ENCODE assay signal across 1 cellular context in the genomic region with DNA sequence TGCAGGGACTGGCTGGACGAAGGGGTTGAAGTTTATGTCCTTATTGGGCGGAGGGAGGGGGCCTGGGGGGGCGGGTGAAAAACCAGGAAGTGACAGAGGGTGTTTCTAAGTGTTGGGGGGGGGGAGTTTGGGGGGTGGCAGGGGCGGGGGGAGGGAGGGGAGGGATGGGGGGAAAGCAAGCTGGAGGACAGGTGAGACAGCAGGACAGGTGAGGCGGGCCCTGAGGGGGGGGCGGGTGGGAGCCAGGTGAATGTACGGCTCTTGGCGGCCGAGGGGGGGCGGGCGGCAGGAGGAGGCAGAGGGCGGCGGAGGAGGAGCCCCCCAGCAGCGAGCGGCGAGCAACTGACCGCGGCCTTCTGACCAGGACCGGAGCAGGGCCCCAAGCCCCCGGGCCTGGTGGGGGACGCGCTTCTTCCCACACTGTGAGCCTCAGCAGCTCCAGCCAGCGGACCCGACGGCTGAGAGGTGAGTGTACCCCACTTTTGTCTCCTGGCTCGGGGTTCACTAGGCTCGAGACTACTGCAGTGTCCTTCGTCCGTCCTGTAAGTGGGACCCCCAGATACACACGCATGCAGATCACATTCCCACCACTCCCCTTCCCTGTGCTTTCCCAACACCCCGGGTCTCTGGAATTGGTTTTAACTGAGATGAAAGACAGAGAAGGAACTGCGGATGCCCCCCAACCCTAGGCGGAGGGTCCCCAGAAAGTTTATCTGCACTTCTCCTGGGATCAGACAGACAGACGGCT.
A peak's percentile ranks its signal among the peaks of the same experiment; 100 is the strongest.
TF ChIP-seq lines count a peak whose summit lies in the region.

ZBTB7B (plus strand) TSS at position 324 of the 748 bp plus-strand sequence. CDS start 11,859 bp downstream, outside the sequence.

TF ChIP-seq in GM12878, 131 proteins besides CTCF, POLR2A, EP300 and RAD21 (continued from another document):
- TF ChIP-seq EED (IDR thresholded peaks at IDR 0.05; ENCODE audit: low read depth) (0 out of 2 replicates have a peak, but pooled peaks have one; percentile 18), KLF5 (IDR thresholded peaks at IDR 0.05; ENCODE audit: partially characterized antibody) (no peak), LARP7 (IDR thresholded peaks at IDR 0.05) (peak; percentile 48; the same call in 1 of the 2 replicates), IKZF1 (conservative IDR thresholded peaks at IDR 0.05) (peak; percentile 46), SRF (IDR thresholded peaks at IDR 0.05; ENCODE audit: low read depth in 2 of 2, low read length in 2 of 2) (peak in 1 of 2 experiments; percentile 42; a peak in 1 of 4 replicates), MEF2B (IDR thresholded peaks at IDR 0.05; ENCODE audit: partially characterized antibody, poor library complexity, severe bottlenecking) (peak; percentile 9), WRNIP1 (IDR thresholded peaks at IDR 0.05; ENCODE audit: borderline replicate concordance, low read depth, low read length) (no peak)
- TF ChIP-seq, protein P1, sequence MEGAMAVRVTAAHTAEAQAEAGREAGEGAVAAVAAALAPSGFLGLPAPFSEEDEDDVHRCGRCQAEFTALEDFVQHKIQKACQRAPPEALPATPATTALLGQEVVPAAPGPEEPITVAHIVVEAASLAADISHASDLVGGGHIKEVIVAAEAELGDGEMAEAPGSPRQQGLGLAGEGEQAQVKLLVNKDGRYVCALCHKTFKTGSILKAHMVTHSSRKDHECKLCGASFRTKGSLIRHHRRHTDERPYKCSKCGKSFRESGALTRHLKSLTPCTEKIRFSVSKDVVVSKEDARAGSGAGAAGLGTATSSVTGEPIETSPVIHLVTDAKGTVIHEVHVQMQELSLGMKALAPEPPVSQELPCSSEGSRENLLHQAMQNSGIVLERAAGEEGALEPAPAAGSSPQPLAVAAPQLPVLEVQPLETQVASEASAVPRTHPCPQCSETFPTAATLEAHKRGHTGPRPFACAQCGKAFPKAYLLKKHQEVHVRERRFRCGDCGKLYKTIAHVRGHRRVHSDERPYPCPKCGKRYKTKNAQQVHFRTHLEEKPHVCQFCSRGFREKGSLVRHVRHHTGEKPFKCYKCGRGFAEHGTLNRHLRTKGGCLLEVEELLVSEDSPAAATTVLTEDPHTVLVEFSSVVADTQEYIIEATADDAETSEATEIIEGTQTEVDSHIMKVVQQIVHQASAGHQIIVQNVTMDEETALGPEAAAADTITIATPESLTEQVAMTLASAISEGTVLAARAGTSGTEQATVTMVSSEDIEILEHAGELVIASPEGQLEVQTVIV (IDR thresholded peaks at IDR 0.05; ENCODE audit: borderline replicate concordance, partially characterized antibody), result peak; percentile 6
